ENCODE assay signal across 12 cellular contexts in genomic region chr15:39133201-39133600, GRCh38.
A peak's percentile ranks its signal among the peaks of the same experiment; 100 is the strongest.
DNase-seq lines count a peak whose midpoint lies in the region; ATAC-seq and TF ChIP-seq lines count a peak whose summit lies in the region.
"Had no signal": no experiment of that assay in that cellular context is flagged by ENCODE, and none has a peak within 500 bp of the region (broad histone marks: within the 10 kb centered on the region; RNA-seq: fewer than 3 reads in every experiment).

No MANE protein-coding gene starts in this region.

- peaks cover 12% of the 10 kb centered on the region for H3K27me3 Mint-ChIP-seq in activated T-cell treated with anti-CD3 and anti-CD28 coated beads, Interleukin-2, amount 50 U/mL, for 72 hours (ENCODE audit: low read depth)
- H3K27me3 Mint-ChIP-seq in activated T-cell treated with anti-CD3 and anti-CD28 coated beads, Interleukin-2, amount 50 U/mL, for 4 hours (ENCODE audit: low read depth) = peaks cover 4% of the 10 kb centered on the region

- peak overlapping the region; percentile 17 for H3K27ac Mint-ChIP-seq in activated T-cell treated with anti-CD3 and anti-CD28 coated beads, Interleukin-2, amount 50 U/mL, for 72 hours
- H3K27ac Mint-ChIP-seq: activated CD8-positive, alpha-beta T cell treated with anti-CD3 and anti-CD28 coated beads for 36 hours had no signal

- H3K4me3 ChIP-seq in adipocyte (ENCODE audit: low read length) (no peak overlapping the region), upper lobe of right lung (no peak overlapping the region)
- H3K4me3 ChIP-seq: adrenal gland had no signal

- H3K27ac ChIP-seq in upper lobe of right lung = no peak overlapping the region
- H3K27ac ChIP-seq: adrenal gland had no signal

- H3K36me3 ChIP-seq in adipocyte (ENCODE audit: control insufficient read depth, insufficient read depth, low read length, severe bottlenecking) (no peaks in the 10 kb centered on the region), upper lobe of right lung (no peaks in the 10 kb centered on the region)
- H3K36me3 ChIP-seq: adrenal gland had no signal

- DNase-seq in activated T-cell treated with anti-CD3 and anti-CD28 coated beads, Interleukin-2, amount 50 U/mL, for 72 hours = no peak
- no peak for DNase-seq in activated T-cell treated with anti-CD3 and anti-CD28 coated beads, Interleukin-2, amount 50 U/mL, for 4 hours
- DNase-seq in adipocyte (ENCODE audit: low read depth) = peak; percentile 85
- peak; percentile 86 for DNase-seq in iris pigment epithelial cell (ENCODE audit: low read depth)
- no peak for DNase-seq in upper lobe of right lung
- DNase-seq in NAMALWA (ENCODE audit: low spot score) = no peak
- DNase-seq in activated CD8-positive, alpha-beta memory T cell treated with anti-CD3 and anti-CD28 coated beads for 24 hours = no peak
- DNase-seq: activated CD8-positive, alpha-beta T cell treated with anti-CD3 and anti-CD28 coated beads for 36 hours; adrenal gland; AML-193; KBM-7 had no signal

- no peaks in the 10 kb centered on the region for H3K9me3 ChIP-seq in adipocyte (ENCODE audit: control insufficient read depth, low read length)
- H3K9me3 ChIP-seq in upper lobe of right lung = no peaks in the 10 kb centered on the region
- H3K9me3 ChIP-seq: adrenal gland had no signal

- no peaks in the 10 kb centered on the region for H3K27me3 ChIP-seq in adipocyte (replicated peaks; ENCODE audit: control insufficient read depth, insufficient read depth, low read length)
- H3K27me3 ChIP-seq in upper lobe of right lung = no peaks in the 10 kb centered on the region
- H3K27me3 ChIP-seq: adrenal gland had no signal

- H3K4me1 ChIP-seq in adipocyte (ENCODE audit: control insufficient read depth, insufficient read depth, low read length) = peaks cover 72% of the 10 kb centered on the region
- peaks cover 18% of the 10 kb centered on the region for H3K4me1 ChIP-seq in upper lobe of right lung

- intact Hi-C loops in upper lobe of right lung (cut with DNase I) = no loop called here

- H3K4me1 Mint-ChIP-seq in activated T-cell treated with anti-CD3 and anti-CD28 coated beads, Interleukin-2, amount 50 U/mL, for 72 hours (ENCODE audit: low read depth) = peaks cover 6% of the 10 kb centered on the region
- no peaks in the 10 kb centered on the region for H3K4me1 Mint-ChIP-seq in activated T-cell treated with anti-CD3 and anti-CD28 coated beads, Interleukin-2, amount 50 U/mL, for 4 hours (ENCODE audit: low read depth)

- H3K4me3 Mint-ChIP-seq in activated T-cell treated with anti-CD3 and anti-CD28 coated beads, Interleukin-2, amount 50 U/mL, for 72 hours = no peak overlapping the region
- no peak overlapping the region for H3K4me3 Mint-ChIP-seq in activated T-cell treated with anti-CD3 and anti-CD28 coated beads, Interleukin-2, amount 50 U/mL, for 4 hours
- H3K4me3 Mint-ChIP-seq: activated CD8-positive, alpha-beta T cell treated with anti-CD3 and anti-CD28 coated beads for 36 hours had no signal

- no peak for ATAC-seq in activated T-cell treated with anti-CD3 and anti-CD28 coated beads, Interleukin-2, amount 50 U/mL, for 72 hours (replicated peaks in 1 of 2)
- ATAC-seq in activated T-cell treated with anti-CD3 and anti-CD28 coated beads, Interleukin-2, amount 50 U/mL, for 4 hours = no peak
- ATAC-seq in upper lobe of right lung (peak; percentile 58), HG03097 (IDR thresholded peaks at IDR 0.05; ENCODE audit: low FRiP score, unreplicated experiment) (no peak)
- ATAC-seq: activated CD8-positive, alpha-beta T cell treated with anti-CD3 and anti-CD28 coated beads for 36 hours had no signal

- no peaks in the 10 kb centered on the region for H3K36me3 Mint-ChIP-seq in activated T-cell treated with anti-CD3 and anti-CD28 coated beads, Interleukin-2, amount 50 U/mL, for 72 hours (ENCODE audit: insufficient read depth in 2 of 2)
- H3K36me3 Mint-ChIP-seq in activated T-cell treated with anti-CD3 and anti-CD28 coated beads, Interleukin-2, amount 50 U/mL, for 4 hours (ENCODE audit: insufficient read depth) = no peaks in the 10 kb centered on the region

- TF ChIP-seq CTCF in upper lobe of right lung (IDR thresholded peaks at IDR 0.05) = no peak

- no peaks in the 10 kb centered on the region for H3K9me3 Mint-ChIP-seq in activated T-cell treated with anti-CD3 and anti-CD28 coated beads, Interleukin-2, amount 50 U/mL, for 72 hours
- H3K9me3 Mint-ChIP-seq in activated T-cell treated with anti-CD3 and anti-CD28 coated beads, Interleukin-2, amount 50 U/mL, for 4 hours = no peaks in the 10 kb centered on the region
- H3K9me3 Mint-ChIP-seq: activated CD8-positive, alpha-beta T cell treated with anti-CD3 and anti-CD28 coated beads for 36 hours had no signal

- H3K9ac ChIP-seq in adipocyte (ENCODE audit: low read length) = peak overlapping the region; percentile 81

Comparison
In these comparisons a context has a peak if more than half of its experiments do, and no peak if none do; other contexts are left out.
1. DNase-seq: peak in adipocyte (single experiment) and iris pigment epithelial cell (single experiment); none in activated T-cell treated with anti-CD3 and anti-CD28 coated beads, Interleukin-2, amount 50 U/mL, for 72 hours (0 of 2), activated T-cell treated with anti-CD3 and anti-CD28 coated beads, Interleukin-2, amount 50 U/mL, for 4 hours (single experiment), upper lobe of right lung (single experiment), NAMALWA (single experiment) and activated CD8-positive, alpha-beta memory T cell treated with anti-CD3 and anti-CD28 coated beads for 24 hours (single experiment).